ENCODE assay signal across 2 cellular contexts in genomic region chr1:99851850-99852454, GRCh38.
TF ChIP-seq lines count a peak whose summit lies in the region.

No MANE protein-coding gene starts in this region.

TF ChIP-seq in liver, 16 proteins besides CTCF, POLR2A, EP300 and RAD21 (continued from another document):
- TF ChIP-seq, protein P1, sequence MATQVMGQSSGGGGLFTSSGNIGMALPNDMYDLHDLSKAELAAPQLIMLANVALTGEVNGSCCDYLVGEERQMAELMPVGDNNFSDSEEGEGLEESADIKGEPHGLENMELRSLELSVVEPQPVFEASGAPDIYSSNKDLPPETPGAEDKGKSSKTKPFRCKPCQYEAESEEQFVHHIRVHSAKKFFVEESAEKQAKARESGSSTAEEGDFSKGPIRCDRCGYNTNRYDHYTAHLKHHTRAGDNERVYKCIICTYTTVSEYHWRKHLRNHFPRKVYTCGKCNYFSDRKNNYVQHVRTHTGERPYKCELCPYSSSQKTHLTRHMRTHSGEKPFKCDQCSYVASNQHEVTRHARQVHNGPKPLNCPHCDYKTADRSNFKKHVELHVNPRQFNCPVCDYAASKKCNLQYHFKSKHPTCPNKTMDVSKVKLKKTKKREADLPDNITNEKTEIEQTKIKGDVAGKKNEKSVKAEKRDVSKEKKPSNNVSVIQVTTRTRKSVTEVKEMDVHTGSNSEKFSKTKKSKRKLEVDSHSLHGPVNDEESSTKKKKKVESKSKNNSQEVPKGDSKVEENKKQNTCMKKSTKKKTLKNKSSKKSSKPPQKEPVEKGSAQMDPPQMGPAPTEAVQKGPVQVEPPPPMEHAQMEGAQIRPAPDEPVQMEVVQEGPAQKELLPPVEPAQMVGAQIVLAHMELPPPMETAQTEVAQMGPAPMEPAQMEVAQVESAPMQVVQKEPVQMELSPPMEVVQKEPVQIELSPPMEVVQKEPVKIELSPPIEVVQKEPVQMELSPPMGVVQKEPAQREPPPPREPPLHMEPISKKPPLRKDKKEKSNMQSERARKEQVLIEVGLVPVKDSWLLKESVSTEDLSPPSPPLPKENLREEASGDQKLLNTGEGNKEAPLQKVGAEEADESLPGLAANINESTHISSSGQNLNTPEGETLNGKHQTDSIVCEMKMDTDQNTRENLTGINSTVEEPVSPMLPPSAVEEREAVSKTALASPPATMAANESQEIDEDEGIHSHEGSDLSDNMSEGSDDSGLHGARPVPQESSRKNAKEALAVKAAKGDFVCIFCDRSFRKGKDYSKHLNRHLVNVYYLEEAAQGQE (IDR thresholded peaks at IDR 0.05), result no peak
- TF ChIP-seq EGR1 (IDR thresholded peaks at IDR 0.05; ENCODE audit: low read depth in 2 of 2) (no peak), ZBTB33 (IDR thresholded peaks at IDR 0.05) (no peak)

TF ChIP-seq in HepG2, 621 proteins besides CTCF, POLR2A, EP300 and RAD21 (continued from another document):
- no peak for TF ChIP-seq PATZ1 (CRISPR knock-in tag; IDR thresholded peaks at IDR 0.05)
- TF ChIP-seq ZC3H13 (CRISPR knock-in tag; IDR thresholded peaks at IDR 0.05), result no peak
